ENCODE assay signal across 15 cellular contexts in the genomic region with DNA sequence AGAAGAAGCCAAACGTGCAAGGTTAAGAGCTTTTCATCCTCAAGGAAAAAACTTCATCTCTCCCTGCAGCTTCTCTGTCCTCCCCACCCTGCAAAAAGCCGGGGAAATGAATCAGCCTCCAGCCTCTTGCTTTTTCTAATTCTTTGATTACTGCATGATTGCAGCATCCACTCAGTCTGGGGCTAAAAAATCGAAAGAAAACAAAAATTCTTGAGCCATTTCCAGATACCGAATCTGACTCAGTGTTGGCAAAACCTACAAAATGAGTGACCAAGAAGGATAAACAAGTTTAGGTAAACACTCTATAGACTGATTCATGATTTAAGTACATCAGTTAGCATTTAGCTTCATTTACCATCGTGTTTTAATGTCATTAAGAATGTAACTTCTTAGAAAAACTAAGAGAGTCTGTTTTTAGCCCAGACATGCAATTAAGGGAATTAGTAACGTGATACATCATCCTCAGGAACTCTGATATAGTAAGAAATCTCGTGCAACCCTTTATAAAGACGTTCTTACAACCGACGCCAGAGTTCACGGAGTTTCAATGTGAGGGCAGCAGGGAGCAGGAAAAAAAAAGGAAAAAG.
DNase-seq lines count a peak whose midpoint lies in the region; ATAC-seq and TF ChIP-seq lines count a peak whose summit lies in the region.
"Had no signal": no experiment of that assay in that cellular context is flagged by ENCODE, and none has a peak within 500 bp of the region (broad histone marks: within the 10 kb centered on the region; RNA-seq: fewer than 3 reads in every experiment).

No MANE protein-coding gene starts in this region.

- H3K4me1 ChIP-seq in Peyer's patch (no peaks in the 10 kb centered on the region), neural progenitor cell (peaks cover 3% of the 10 kb centered on the region)

- TF ChIP-seq CTCF in Peyer's patch (IDR thresholded peaks at IDR 0.05) (no peak), omental fat pad (IDR thresholded peaks at IDR 0.05) (no peak), neural progenitor cell (IDR thresholded peaks at IDR 0.05) (no peak)

- H3K79me2 ChIP-seq in neural progenitor cell (ENCODE audit: low read depth), result no peaks in the 10 kb centered on the region

- H3K27ac ChIP-seq in Peyer's patch (peak overlapping the region; percentile 34 to 82 (median 69)), epithelial cell of prostate (peak overlapping the region; percentile 2), neural progenitor cell (no peak overlapping the region)
- H3K27ac ChIP-seq: dorsolateral prefrontal cortex had no signal

- H3K9me3 ChIP-seq in Peyer's patch, result no peaks in the 10 kb centered on the region
- no peaks in the 10 kb centered on the region for H3K9me3 ChIP-seq in neural progenitor cell (ENCODE audit: low read depth)

- H3K27me3 ChIP-seq in Peyer's patch, result no peaks in the 10 kb centered on the region
- peaks cover 12% of the 10 kb centered on the region for H3K27me3 ChIP-seq in neural progenitor cell

- DNase-seq in Daoy (ENCODE audit: low read depth), result peak; percentile 53
- no peak for DNase-seq in Peyer's patch
- no peak for DNase-seq in epithelial cell of prostate (ENCODE audit: low read depth, low spot score)
- DNase-seq in omental fat pad (ENCODE audit: low spot score), result no peak
- no peak for DNase-seq in NCI-H1105 treated with DMSO at 0.1 percent for 48 hours (lab: John Stamatoyannopoulos, UW)
- DNase-seq in stimulated activated CD4-positive, alpha-beta T cell treated with anti-CD3 and anti-CD28 coated beads, Interleukin-2, amount 100 ng/mL, for 24 hours, result no peak
- DNase-seq in COLO668 (lab: John Stamatoyannopoulos, UW; ENCODE audit: unreplicated experiment), result no peak
- no peak for DNase-seq in neural progenitor cell (ENCODE audit: low spot score)
- DNase-seq: activated CD8-positive, alpha-beta T cell treated with anti-CD3 and anti-CD28 coated beads, Interleukin-2, amount 10 ng/mL, durations not matched to agents 7 days and 5 days; activated naive CD4-positive, alpha-beta T cell treated with anti-CD3 and anti-CD28 coated beads for 36 hours; NCI-H446; stimulated activated CD4-positive, alpha-beta T cell treated with anti-CD3 and anti-CD28 coated beads, Interleukin-4, amount 100 ng/mL, for 4 hours; T-helper 9 cell had no signal

- no peak overlapping the region for H3K4me3 Mint-ChIP-seq in neural progenitor cell
- H3K4me3 Mint-ChIP-seq: activated CD8-positive, alpha-beta T cell treated with anti-CD3 and anti-CD28 coated beads, Interleukin-2, amount 10 ng/mL, durations not matched to agents 7 days and 5 days; activated naive CD4-positive, alpha-beta T cell treated with anti-CD3 and anti-CD28 coated beads for 36 hours; stimulated activated naive CD8-positive, alpha-beta T cell treated with anti-CD3 and anti-CD28 coated beads, Interleukin-15, Interleukin-2, amounts not matched to agents 100 ng/mL and 50 ng/mL, for 24 hours had no signal

- H3K4me3 ChIP-seq in Peyer's patch (peak overlapping the region in 2 of 4 donors; percentile 1 to 12), neural progenitor cell (no peak overlapping the region)
- H3K4me3 ChIP-seq: dorsolateral prefrontal cortex had no signal

- H3K36me3 ChIP-seq in Peyer's patch (no peaks in the 10 kb centered on the region), neural progenitor cell (no peaks in the 10 kb centered on the region)

- no peaks in the 10 kb centered on the region for H3K9me3 Mint-ChIP-seq in neural progenitor cell
- H3K9me3 Mint-ChIP-seq: activated naive CD4-positive, alpha-beta T cell treated with anti-CD3 and anti-CD28 coated beads for 36 hours; stimulated activated naive CD8-positive, alpha-beta T cell treated with anti-CD3 and anti-CD28 coated beads, Interleukin-15, Interleukin-2, amounts not matched to agents 100 ng/mL and 50 ng/mL, for 24 hours had no signal

- H3K27ac Mint-ChIP-seq in neural progenitor cell, result no peak overlapping the region
- H3K27ac Mint-ChIP-seq: activated CD8-positive, alpha-beta T cell treated with anti-CD3 and anti-CD28 coated beads, Interleukin-2, amount 10 ng/mL, durations not matched to agents 7 days and 5 days; activated naive CD4-positive, alpha-beta T cell treated with anti-CD3 and anti-CD28 coated beads for 36 hours; stimulated activated naive CD8-positive, alpha-beta T cell treated with anti-CD3 and anti-CD28 coated beads, Interleukin-15, Interleukin-2, amounts not matched to agents 100 ng/mL and 50 ng/mL, for 24 hours had no signal

- TF ChIP-seq POLR2A in Peyer's patch (IDR thresholded peaks at IDR 0.05), result no peak

- H3K36me3 Mint-ChIP-seq in neural progenitor cell, result no peaks in the 10 kb centered on the region

- no peaks in the 10 kb centered on the region for H3F3A ChIP-seq in neural progenitor cell (ENCODE audit: low read depth)

- ATAC-seq in omental fat pad (ENCODE audit: low FRiP score), result peak; percentile 70
- ATAC-seq: activated CD8-positive, alpha-beta T cell treated with anti-CD3 and anti-CD28 coated beads, Interleukin-2, amount 10 ng/mL, durations not matched to agents 7 days and 5 days had no signal

- no peak overlapping the region for H3K4me2 ChIP-seq in neural progenitor cell

- H3K9ac ChIP-seq in neural progenitor cell, result no peak overlapping the region

- no peak overlapping the region for H2AFZ ChIP-seq in neural progenitor cell (replicated peaks)

- H3K27me3 Mint-ChIP-seq in neural progenitor cell (ENCODE audit: insufficient read depth, low read depth), result peaks cover 18% of the 10 kb centered on the region

- peaks cover 4% of the 10 kb centered on the region for H3K4me1 Mint-ChIP-seq in neural progenitor cell

- H4K20me1 ChIP-seq in neural progenitor cell (ENCODE audit: low read depth), result no peaks in the 10 kb centered on the region
